24 cellular contexts compared by ENCODE assay signal in the genomic region with DNA sequence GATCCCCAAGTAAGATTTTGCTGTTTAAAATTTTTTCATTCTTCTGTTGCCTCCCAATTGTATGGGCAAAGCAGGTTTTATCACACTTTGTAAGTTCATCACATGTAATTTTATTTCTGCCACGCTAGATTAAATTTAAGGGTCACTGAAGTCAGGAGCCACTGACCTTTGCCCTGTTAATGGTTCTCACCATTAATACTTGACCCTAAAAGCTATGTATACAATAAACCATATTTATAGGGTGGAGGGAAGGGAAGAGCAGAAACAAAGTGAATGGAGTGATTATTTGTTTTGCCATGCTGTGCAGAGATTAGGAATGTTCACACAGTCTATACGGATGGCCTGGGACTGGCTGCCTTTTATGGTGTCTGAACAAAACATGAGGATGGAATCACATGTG.
"Had no signal": no experiment of that assay in that cellular context is flagged by ENCODE, and none has a peak within 500 bp of the region (broad histone marks: within the 10 kb centered on the region; RNA-seq: fewer than 3 reads in every experiment).

No MANE protein-coding gene starts in this region.

- H3K27ac Mint-ChIP-seq: effector memory CD8-positive, alpha-beta T cell; mesothelial cell of epicardium; naive thymus-derived CD8-positive, alpha-beta T cell; nephron progenitor cell; stimulated activated memory B cell treated with anti-CD40 and anti-IgM and Interleukin-4, amounts not matched to agents 10 μg/mL and 1 μg/mL and 100 μg/mL, for 72 hours; type B pancreatic cell had no signal

- H3K4me3 Mint-ChIP-seq: effector memory CD8-positive, alpha-beta T cell; mesothelial cell of epicardium; naive thymus-derived CD8-positive, alpha-beta T cell; nephron progenitor cell; stimulated activated memory B cell treated with anti-CD40 and anti-IgM and Interleukin-4, amounts not matched to agents 10 μg/mL and 1 μg/mL and 100 μg/mL, for 72 hours; type B pancreatic cell had no signal

- H3K9me3 Mint-ChIP-seq: type B pancreatic cell had no signal

- H3K36me3 ChIP-seq: gastrocnemius medialis, left lung, sigmoid colon, spleen, tibial artery had no signal

- H3K27me3 Mint-ChIP-seq: effector memory CD8-positive, alpha-beta T cell; naive thymus-derived CD8-positive, alpha-beta T cell; stimulated activated memory B cell treated with anti-CD40 and anti-IgM and Interleukin-4, amounts not matched to agents 10 μg/mL and 1 μg/mL and 100 μg/mL, for 72 hours; type B pancreatic cell had no signal

- DNase-seq: cortex of kidney; effector memory CD8-positive, alpha-beta T cell; foreskin fibroblast; gastrocnemius medialis; head of caudate nucleus; kidney; left lung; mesenchymal stem cell; naive thymus-derived CD8-positive, alpha-beta T cell; nephron progenitor cell; nucleus accumbens; psoas muscle; right cardiac atrium; sigmoid colon; spleen; stimulated activated CD4-positive, alpha-beta T cell treated with anti-CD3 and anti-CD28 coated beads, Interleukin-4, amount 100 ng/mL, for 4 hours; stimulated activated naive CD8-positive, alpha-beta T cell treated with anti-CD3 and anti-CD28 coated beads, Interleukin-15, Interleukin-2, amounts not matched to agents 100 U/mL and 50 U/mL, for 24 hours; substantia nigra; testis; tibial artery had no signal

- H3K4me3 ChIP-seq: gastrocnemius medialis, left lung, psoas muscle, sigmoid colon, spleen, testis, tibial artery had no signal

- H3K27ac ChIP-seq: gastrocnemius medialis, left lung, psoas muscle, sigmoid colon, spleen, testis, tibial artery had no signal

- ATAC-seq: effector memory CD8-positive, alpha-beta T cell; esophagus mucosa; gastrocnemius medialis; left lung; naive thymus-derived CD8-positive, alpha-beta T cell; psoas muscle; right cardiac atrium; stimulated activated memory B cell treated with anti-CD40 and anti-IgM and Interleukin-4, amounts not matched to agents 10 μg/mL and 1 μg/mL and 100 μg/mL, for 72 hours; stimulated activated naive CD8-positive, alpha-beta T cell treated with anti-CD3 and anti-CD28 coated beads, Interleukin-15, Interleukin-2, amounts not matched to agents 100 U/mL and 50 U/mL, for 24 hours had no signal

- H3K4me1 ChIP-seq: gastrocnemius medialis, psoas muscle, sigmoid colon, spleen, testis, tibial artery had no signal

- H3K27me3 ChIP-seq: gastrocnemius medialis, left lung, sigmoid colon, spleen, testis, tibial artery had no signal

- H3K36me3 Mint-ChIP-seq: mesothelial cell of epicardium; naive thymus-derived CD8-positive, alpha-beta T cell; stimulated activated memory B cell treated with anti-CD40 and anti-IgM and Interleukin-4, amounts not matched to agents 10 μg/mL and 1 μg/mL and 100 μg/mL, for 72 hours; type B pancreatic cell had no signal

- H3K9me3 ChIP-seq: gastrocnemius medialis, psoas muscle, sigmoid colon, testis, tibial artery had no signal

- H3K4me1 Mint-ChIP-seq: mesothelial cell of epicardium; naive thymus-derived CD8-positive, alpha-beta T cell; stimulated activated memory B cell treated with anti-CD40 and anti-IgM and Interleukin-4, amounts not matched to agents 10 μg/mL and 1 μg/mL and 100 μg/mL, for 72 hours had no signal
